In the genomic region with DNA sequence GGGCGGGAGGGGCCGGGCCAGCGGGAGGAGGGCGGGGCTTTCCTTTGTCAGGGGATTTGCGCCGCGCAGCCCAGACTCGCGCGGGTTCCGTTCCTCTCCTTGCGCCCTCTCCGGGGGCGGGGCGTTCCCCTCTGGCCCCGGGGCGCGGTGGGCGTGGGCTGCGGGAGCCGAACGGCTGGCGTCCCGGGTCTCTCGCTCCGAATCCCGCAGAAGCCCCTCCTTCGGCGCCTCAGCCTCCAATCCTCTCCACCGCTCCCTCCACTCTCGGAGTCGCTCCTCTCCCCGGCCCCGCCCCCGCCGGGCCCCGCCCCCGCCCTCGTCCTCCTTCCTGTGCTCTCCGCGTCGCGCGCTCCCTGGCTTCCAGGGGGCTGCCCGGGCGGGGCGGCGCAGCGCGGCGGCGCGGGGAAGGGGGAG, we compare ENCODE assay signal across 8 cellular contexts.
DNase-seq lines count a peak whose midpoint lies in the region; ATAC-seq and TF ChIP-seq lines count a peak whose summit lies in the region.

No MANE protein-coding gene starts in this region.

- no peak overlapping the region for H3K56ac ChIP-seq in IMR-90 (ENCODE audit: extremely low read depth, insufficient read depth, low read length)

- dilution Hi-C loops in IMR-90 (cut with HindIII; ENCODE audit: low sequenced_read_pairs, unreplicated experiment): no loop called here

- no peak overlapping the region for H2BK15ac ChIP-seq in IMR-90 (ENCODE audit: low read depth, low read length)

- no peak overlapping the region for H3K9ac ChIP-seq in IMR-90 (ENCODE audit: low read depth, low read length)
- H3K9ac ChIP-seq in mucosa of rectum (ENCODE audit: low read depth in 1 of 2, low read length in 2 of 2): peak overlapping the region in 1 of 2 donors; percentile 82

- H2BK5ac ChIP-seq in IMR-90 (ENCODE audit: low read depth, low read length, poor library complexity, severe bottlenecking): peak overlapping the region; percentile 81

- H3K14ac ChIP-seq in IMR-90 (replicated peaks; ENCODE audit: low read depth, low read length): no peak overlapping the region

- intact Hi-C loops in IMR-90 (cut with micrococcal nuclease): loop anchor here (1.0 to 5.0 kb wide), 2 partner anchors 10 to 216 kb away; no protein-coding TSS in a partner anchor

- H2BK20ac ChIP-seq in IMR-90 (ENCODE audit: low read depth, low read length): no peak overlapping the region

- H4K8ac ChIP-seq in IMR-90 (ENCODE audit: low read depth in 2 of 2, low read length in 2 of 2): no peak overlapping the region; a peak in 1 of 4 replicates

- H2AK5ac ChIP-seq in IMR-90 (ENCODE audit: low read depth, low read length): no peak overlapping the region

- POLR2A ChIA-PET in IMR-90 (lab: Charles Lee; ENCODE audit: unreplicated experiment): no interaction called here

- no peak overlapping the region for H4K5ac ChIP-seq in IMR-90 (ENCODE audit: low read depth, low read length)

- no peak overlapping the region; the same call in 1 of the 2 replicates for H3K4ac ChIP-seq in IMR-90 (ENCODE audit: low read depth, low read length)

- TF ChIP-seq RAD21 in IMR-90 (IDR thresholded peaks at IDR 0.05; ENCODE audit: low read length): no peak

- peaks cover 38% of the 10 kb centered on the region for H4K20me1 ChIP-seq in IMR-90 (ENCODE audit: insufficient read depth, low read length)

- BruUV-seq in IMR-90 (replicated peaks; lab: Mats Ljungman, UMichigan): no TSS peak

- H2BK120ac ChIP-seq in IMR-90 (ENCODE audit: low read depth, low read length): no peak overlapping the region

- no peak overlapping the region; the same call in 1 of the 2 replicates for H4K91ac ChIP-seq in IMR-90 (ENCODE audit: insufficient read depth, low read depth, low read length)

- H3K4me3 ChIP-seq in IMR-90 (ENCODE audit: insufficient read depth, low read depth, low read length) (peak overlapping the region; percentile 66), mucosa of rectum (ENCODE audit: low read length in 2 of 2) (peak overlapping the region; percentile 71 to 82)

- H3K4me2 ChIP-seq in IMR-90 (ENCODE audit: low read depth, low read length): peak overlapping the region; percentile 89; the same call in 1 of the 2 replicates

- H2AFZ ChIP-seq in IMR-90 (replicated peaks; ENCODE audit: low read length, poor library complexity): peak overlapping the region; percentile 88

- in situ Hi-C loops in Caki2 (cut with HindIII; ENCODE audit: low pct_unique_long_range_greater_than_20kb, low sequenced_read_pairs): no loop called here
- in situ Hi-C loops in IMR-90 (cut with MboI; ENCODE audit: low sequenced_read_pairs): no loop called here

- ATAC-seq in GM21529 (IDR thresholded peaks at IDR 0.05; ENCODE audit: unreplicated experiment) (peak; percentile 76), IMR-90 (ENCODE audit: low read depth) (peak; percentile 86)

- H3K23ac ChIP-seq in IMR-90 (ENCODE audit: low read depth, low read length): no peak overlapping the region

- H3K9me1 ChIP-seq in IMR-90 (ENCODE audit: insufficient read depth, low read length): peaks cover 4% of the 10 kb centered on the region; the same call in 1 of the 2 replicates

- H3K36me3 ChIP-seq in IMR-90 (ENCODE audit: control insufficient read depth, insufficient read depth, low read length) (peaks cover 9% of the 10 kb centered on the region; the same call in 1 of the 2 replicates), mucosa of rectum (ENCODE audit: control insufficient read depth in 2 of 2, insufficient read depth in 2 of 2, low read length in 2 of 2) (peaks cover 0 to 5% of the 10 kb centered on the region in 2 donors)

- H3K4me1 ChIP-seq in IMR-90 (ENCODE audit: control insufficient read depth, insufficient read depth, low read length) (peaks cover 34% of the 10 kb centered on the region), mucosa of rectum (ENCODE audit: control insufficient read depth in 2 of 2, insufficient read depth in 2 of 2, low read length in 2 of 2) (peaks cover 27 to 29% of the 10 kb centered on the region in 2 donors)

- H3K27ac ChIP-seq in IMR-90 (ENCODE audit: insufficient read depth, low read length) (peak overlapping the region; percentile 99), mucosa of rectum (ENCODE audit: low read depth in 2 of 2, low read length in 2 of 2) (peak overlapping the region; percentile 78 to 85)

- whole genome bisulfite sequencing in IMR-90 (ENCODE audit: extremely low coverage in 2 of 2, insufficient read length in 1 of 2), 2 experiments: no CpG with 5 or more reads among the region's 53 CpGs

- DNase-seq in Caki2 (ENCODE audit: low read depth): peak; percentile 93
- DNase-seq in IMR-90: peak; percentile 92
- peak; percentile 94 for DNase-seq in OCI-M1 (lab: John Stamatoyannopoulos, UW)
- DNase-seq in activated T-cell treated with anti-CD3 and anti-CD28 coated beads, Interleukin-2, amount 50 U/mL, for 1 hour: peak; percentile 85
- peak; percentile 87 for DNase-seq in erythroblast (lab: John Stamatoyannopoulos, UW)
- DNase-seq in stimulated activated CD8-positive, alpha-beta memory T cell treated with anti-CD3 and anti-CD28 coated beads, Interleukin-4, amount 100 ng/mL, for 4 hours (ENCODE audit: low read depth in 2 of 2, low spot score in 1 of 2): peak; percentile 46 to 72

- no peaks in the 10 kb centered on the region for H3K27me3 ChIP-seq in IMR-90 (ENCODE audit: control insufficient read depth, insufficient read depth, low read length)
- no peaks in the 10 kb centered on the region for H3K27me3 ChIP-seq in mucosa of rectum (ENCODE audit: control insufficient read depth in 2 of 2, insufficient read depth in 2 of 2, low read length in 2 of 2)

- H2AK9ac ChIP-seq in IMR-90 (replicated peaks; ENCODE audit: low read depth, low read length, poor library complexity): peak overlapping the region; percentile 82

- TF ChIP-seq POLR2A in IMR-90 (IDR thresholded peaks at IDR 0.05; ENCODE audit: low read depth, low read length) (no peak), erythroblast (IDR thresholded peaks at IDR 0.05; ENCODE audit: low read length) (no peak)

- no peak overlapping the region for H3K18ac ChIP-seq in IMR-90 (ENCODE audit: low read depth, low read length)

- no peak for TF ChIP-seq CTCF in IMR-90 (conservative IDR thresholded peaks at IDR 0.05; ENCODE audit: low read depth, low read length)

- H3K79me1 ChIP-seq in IMR-90 (ENCODE audit: low read depth in 1 of 2, low read length in 2 of 2): peaks cover 31 to 76% of the 10 kb centered on the region in 2 experiments

- CTCF ChIA-PET in IMR-90 (lab: Yijun Ruan, JAX): interaction anchor here (4.3 kb wide), 1 partner anchor 21 kb away, joined by 32 read pairs; no protein-coding TSS in a partner anchor

- H3K9me3 ChIP-seq in IMR-90 (ENCODE audit: control insufficient read depth, insufficient read depth, low read length) (no peaks in the 10 kb centered on the region), mucosa of rectum (ENCODE audit: control insufficient read depth in 2 of 2, low read length in 2 of 2) (no peaks in the 10 kb centered on the region)

TF ChIP-seq in IMR-90, 13 proteins besides CTCF, POLR2A, EP300 and RAD21:
- TF ChIP-seq MXI1 (IDR thresholded peaks at IDR 0.05; ENCODE audit: borderline replicate concordance, low read depth, low read length) (no peak), MAFK (IDR thresholded peaks at IDR 0.05; ENCODE audit: low read depth, low read length) (no peak), RCOR1 (IDR thresholded peaks at IDR 0.05; ENCODE audit: insufficient replicate concordance, low read length) (no peak), MAZ (IDR thresholded peaks at IDR 0.05; ENCODE audit: borderline replicate concordance, low read depth, low read length) (peak; percentile 88)
TF ChIP-seq in IMR-90: peak in this region for 1.

Comparison
In these comparisons a context has a peak if more than half of its experiments do, and no peak if none do; other contexts are left out.
1. Peak in every context shown above with its lines: DNase-seq, ATAC-seq, H3K4me3 ChIP-seq and H3K27ac ChIP-seq.